8 cellular contexts compared by ENCODE assay signal in the genomic region with DNA sequence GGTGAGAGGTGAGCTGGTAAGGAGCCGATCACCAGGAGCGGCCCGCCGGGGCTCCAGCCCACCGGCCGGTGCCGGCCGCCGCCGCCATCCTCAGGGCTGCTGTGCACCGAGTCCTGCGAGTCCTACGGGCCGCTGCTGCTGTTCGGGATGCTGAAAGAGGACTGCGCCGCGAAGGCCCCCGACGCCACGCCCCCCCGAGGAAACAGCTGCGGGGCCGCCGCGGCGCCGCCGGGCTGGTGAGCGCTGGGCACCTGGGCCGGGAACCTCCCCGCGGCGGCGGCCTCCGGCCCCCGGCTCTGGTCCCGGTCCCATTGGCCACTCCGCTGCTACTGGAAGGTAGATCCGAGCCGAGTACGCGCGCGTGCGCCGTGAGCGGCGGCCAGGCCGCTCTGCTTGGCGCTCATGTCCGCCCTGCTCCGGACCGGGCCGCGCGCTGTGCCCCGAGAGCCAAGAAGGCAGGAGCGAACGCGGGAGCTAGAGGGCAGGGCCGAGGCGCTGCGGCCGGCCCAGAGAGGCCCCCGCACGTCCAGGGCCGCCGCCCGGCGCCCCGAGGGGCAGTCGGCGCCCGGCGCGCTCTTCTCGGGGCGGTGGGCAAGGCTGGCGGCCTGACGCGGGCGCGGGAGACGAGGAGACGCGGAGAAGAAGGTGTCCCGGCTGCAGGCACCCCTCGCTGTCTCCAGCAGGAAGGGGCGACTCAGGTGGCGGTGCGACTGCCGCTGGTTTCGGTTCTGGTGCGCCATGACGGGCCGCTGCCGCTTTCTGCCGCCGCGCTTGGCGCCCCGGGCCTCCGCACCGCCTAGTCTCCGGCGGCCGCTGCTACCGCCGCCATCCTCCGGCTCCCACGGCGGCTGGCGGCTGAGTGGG.
DNase-seq lines count a peak whose midpoint lies in the region; ATAC-seq and TF ChIP-seq lines count a peak whose summit lies in the region.

No MANE protein-coding gene starts in this region.

- H3K27me3 ChIP-seq in HAP-1 (ENCODE audit: low read depth), result no peaks in the 10 kb centered on the region
- H3K27me3 ChIP-seq in MM.1S (replicated peaks; ENCODE audit: insufficient read depth, low read length), result no peaks in the 10 kb centered on the region
- H3K27me3 ChIP-seq in iPS-18a (ENCODE audit: control insufficient read depth, insufficient read depth, low read length), result no peaks in the 10 kb centered on the region

- H3K27ac ChIP-seq in MM.1S (ENCODE audit: low read length) (peak overlapping the region; percentile 84; the same call in 1 of the 2 replicates), iPS-18a (ENCODE audit: low read length) (no peak overlapping the region)

- no peak overlapping the region; the same call in 1 of the 2 replicates for H3K4me2 ChIP-seq in MM.1S (ENCODE audit: low read depth, low read length)

- in situ Hi-C loops in HAP-1 (cut with MboI; ENCODE audit: low sequenced_read_pairs) (no loop called here), T47D (cut with HindIII; ENCODE audit: low pct_unique_long_range_greater_than_20kb, low sequenced_read_pairs) (no loop called here)

- peak overlapping the region; percentile 69 for H3K9ac ChIP-seq in MM.1S (ENCODE audit: low read length)
- H3K9ac ChIP-seq in iPS-18a (ENCODE audit: low read length), result peak overlapping the region; percentile 32

- DNase-seq in GF-D8 (lab: John Stamatoyannopoulos, UW) (peak; percentile 35), HAP-1 (ENCODE audit: low spot score in 2 of 2) (peak; percentile 35 to 74), MM.1S (peak; percentile 79), T-helper 9 cell (peak; percentile 12), T47D (ENCODE audit: low read depth in 1 of 2, low spot score in 1 of 2) (peak; percentile 44 to 77), sciatic nerve (ENCODE audit: low spot score) (peak; percentile 83), NCI-H1048 (lab: John Stamatoyannopoulos, UW) (no peak)

- H3K9me2 ChIP-seq in MM.1S (replicated peaks; ENCODE audit: insufficient read depth, low read length), result no peaks in the 10 kb centered on the region

- H3K4me1 ChIP-seq in HAP-1, result peaks cover 7% of the 10 kb centered on the region
- no peaks in the 10 kb centered on the region for H3K4me1 ChIP-seq in MM.1S (ENCODE audit: low read length)
- H3K4me1 ChIP-seq in iPS-18a (ENCODE audit: control insufficient read depth, low read depth, low read length), result no peaks in the 10 kb centered on the region

- intact Hi-C loops in sciatic nerve (cut with DNase I), result no loop called here

- H3K79me2 ChIP-seq in MM.1S (ENCODE audit: low read length), result peaks cover 43% of the 10 kb centered on the region

- no peak overlapping the region for H2AFZ ChIP-seq in MM.1S (ENCODE audit: low read length)

- H4K20me1 ChIP-seq in MM.1S (ENCODE audit: insufficient read depth, low read length), result no peaks in the 10 kb centered on the region

- H3F3A ChIP-seq in MM.1S (ENCODE audit: insufficient read depth, low read length), result peaks cover 7% of the 10 kb centered on the region; the same call in 1 of the 2 replicates

- H3K36me3 ChIP-seq in HAP-1 (replicated peaks) (no peaks in the 10 kb centered on the region), MM.1S (replicated peaks; ENCODE audit: insufficient read depth, low read length) (no peaks in the 10 kb centered on the region), iPS-18a (ENCODE audit: control insufficient read depth, low read depth, low read length) (no peaks in the 10 kb centered on the region)

- TF ChIP-seq CTCF in MM.1S (IDR thresholded peaks at IDR 0.05; ENCODE audit: low read length), result no peak

- no peaks in the 10 kb centered on the region for H3K9me3 ChIP-seq in HAP-1
- H3K9me3 ChIP-seq in MM.1S (replicated peaks; ENCODE audit: insufficient read depth, low read length), result no peaks in the 10 kb centered on the region
- H3K9me3 ChIP-seq in iPS-18a (ENCODE audit: control insufficient read depth, low read depth, low read length), result no peaks in the 10 kb centered on the region

- ATAC-seq in sciatic nerve, result peak; percentile 93

- H3K4me3 ChIP-seq in HAP-1 (peak overlapping the region; percentile 60), MM.1S (ENCODE audit: low read length) (peak overlapping the region; percentile 70), iPS-18a (ENCODE audit: low read length) (peak overlapping the region; percentile 60)
